In the genomic region with DNA sequence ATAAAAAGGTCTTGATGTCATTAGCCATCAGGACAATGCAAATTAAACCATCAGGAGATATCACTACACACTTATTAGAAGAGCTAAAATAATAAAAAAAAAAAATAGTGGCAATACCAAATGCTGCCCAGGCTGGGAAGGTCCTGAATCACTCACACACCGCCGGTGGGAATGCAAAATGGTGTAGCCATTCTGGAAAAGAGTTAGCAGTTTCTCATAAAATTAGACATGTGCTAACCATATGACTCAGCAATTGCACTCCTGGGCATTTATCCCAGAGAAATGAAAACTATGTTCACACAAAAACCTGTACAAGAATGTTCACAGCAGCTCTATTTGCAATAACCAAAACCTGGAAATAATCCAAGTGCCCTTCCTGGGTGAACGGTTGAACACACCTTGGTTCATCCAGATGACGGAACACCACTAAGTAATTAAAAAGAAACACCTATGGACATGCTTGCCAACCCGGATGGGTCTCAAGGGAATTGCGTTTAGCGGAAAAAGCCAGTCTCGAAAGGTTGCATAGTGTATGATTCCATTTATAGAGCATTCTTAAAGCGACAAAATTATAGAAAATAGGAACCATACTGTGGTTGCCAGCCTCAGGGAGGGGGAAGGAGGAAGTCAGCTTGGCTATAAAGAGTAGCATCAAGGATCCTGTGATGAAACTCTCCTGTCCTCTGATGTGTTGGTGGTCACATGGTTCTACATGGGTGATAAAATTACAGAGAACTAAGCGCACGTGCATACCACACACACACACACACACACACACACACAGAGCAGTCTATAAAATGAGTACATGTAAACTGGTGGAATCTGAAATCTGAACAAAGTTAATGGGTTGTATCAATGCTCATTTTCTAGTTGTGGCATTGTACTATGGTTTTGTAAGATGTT, we compare ENCODE assay signal across 1 cellular context.
TF ChIP-seq lines count a peak whose summit lies in the region.

No MANE protein-coding gene starts in this region.

TF ChIP-seq in A549, 52 proteins besides CTCF, POLR2A, EP300 and RAD21 (continued from another document):
- TF ChIP-seq, protein P1, sequence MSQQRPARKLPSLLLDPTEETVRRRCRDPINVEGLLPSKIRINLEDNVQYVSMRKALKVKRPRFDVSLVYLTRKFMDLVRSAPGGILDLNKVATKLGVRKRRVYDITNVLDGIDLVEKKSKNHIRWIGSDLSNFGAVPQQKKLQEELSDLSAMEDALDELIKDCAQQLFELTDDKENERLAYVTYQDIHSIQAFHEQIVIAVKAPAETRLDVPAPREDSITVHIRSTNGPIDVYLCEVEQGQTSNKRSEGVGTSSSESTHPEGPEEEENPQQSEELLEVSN (IDR thresholded peaks at IDR 0.05; ENCODE audit: borderline replicate concordance, low read depth), result 0 out of 2 replicates have a peak, but pooled peaks have one; percentile 23
- peak; percentile 29 to 74; a peak in 1 of 5 replicates for TF ChIP-seq JUN (IDR thresholded peaks at IDR 0.05)
- TF ChIP-seq SREBF2 (IDR thresholded peaks at IDR 0.05), result no peak
- TF ChIP-seq RCOR1 (IDR thresholded peaks at IDR 0.05; ENCODE audit: low read depth, low read length), result no peak
- TF ChIP-seq RFX5 (IDR thresholded peaks at IDR 0.05), result no peak
- TF ChIP-seq, protein P2, sequence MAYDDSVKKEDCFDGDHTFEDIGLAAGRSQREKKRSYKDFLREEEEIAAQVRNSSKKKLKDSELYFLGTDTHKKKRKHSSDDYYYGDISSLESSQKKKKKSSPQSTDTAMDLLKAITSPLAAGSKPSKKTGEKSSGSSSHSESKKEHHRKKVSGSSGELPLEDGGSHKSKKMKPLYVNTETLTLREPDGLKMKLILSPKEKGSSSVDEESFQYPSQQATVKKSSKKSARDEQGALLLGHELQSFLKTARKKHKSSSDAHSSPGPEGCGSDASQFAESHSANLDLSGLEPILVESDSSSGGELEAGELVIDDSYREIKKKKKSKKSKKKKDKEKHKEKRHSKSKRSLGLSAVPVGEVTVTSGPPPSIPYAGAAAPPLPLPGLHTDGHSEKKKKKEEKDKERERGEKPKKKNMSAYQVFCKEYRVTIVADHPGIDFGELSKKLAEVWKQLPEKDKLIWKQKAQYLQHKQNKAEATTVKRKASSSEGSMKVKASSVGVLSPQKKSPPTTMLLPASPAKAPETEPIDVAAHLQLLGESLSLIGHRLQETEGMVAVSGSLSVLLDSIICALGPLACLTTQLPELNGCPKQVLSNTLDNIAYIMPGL (CRISPR knock-in tag; IDR thresholded peaks at IDR 0.05; ENCODE audit: borderline replicate concordance), result no peak
- peak; percentile 51 to 72; a peak in 3 of 4 replicates for TF ChIP-seq CEBPB (IDR thresholded peaks at IDR 0.05)
- 0 out of 2 replicates have a peak, but pooled peaks have one; percentile 60 for TF ChIP-seq EHF (CRISPR knock-in tag; IDR thresholded peaks at IDR 0.05)
